21 cellular contexts compared by ENCODE assay signal in genomic region chr17:77786090-77786489, GRCh38.
"Had no signal": no experiment of that assay in that cellular context is flagged by ENCODE, and none has a peak within 500 bp of the region (broad histone marks: within the 10 kb centered on the region; RNA-seq: fewer than 3 reads in every experiment).

No MANE protein-coding gene starts in this region.

- H3K4me3 ChIP-seq: colonic mucosa, SK-N-MC had no signal

- H3K27ac Mint-ChIP-seq: activated CD8-positive, alpha-beta T cell treated with anti-CD3 and anti-CD28 coated beads, Interleukin-2, amount 10 ng/mL, durations not matched to agents 7 days and 5 days; activated naive CD4-positive, alpha-beta T cell treated with anti-CD3 and anti-CD28 coated beads for 36 hours; activated naive CD8-positive, alpha-beta T cell treated with anti-CD3 and anti-CD28 coated beads for 36 hours; activated T-helper 17 cell treated with anti-CD3 and anti-CD28 coated beads, Interleukin-2, amount 50 U/mL, for 72 hours had no signal

- H3K36me3 ChIP-seq: brain microvascular endothelial cell, colonic mucosa had no signal

- H3K27me3 Mint-ChIP-seq: activated naive CD8-positive, alpha-beta T cell treated with anti-CD3 and anti-CD28 coated beads for 36 hours; activated T-helper 17 cell treated with anti-CD3 and anti-CD28 coated beads, Interleukin-2, amount 50 U/mL, for 72 hours; T-cell had no signal

- DNase-seq: activated CD4-positive, alpha-beta T cell treated with anti-CD3 and anti-CD28 coated beads for 48 hours; activated CD4-positive, alpha-beta T cell treated with anti-CD3 and anti-CD28 coated beads, Interleukin-2, amount 50 U/mL, for 4 hours; activated CD4-positive, CD25-positive, alpha-beta regulatory T cell treated with anti-CD3 and anti-CD28 coated beads, Interleukin-2, amount 50 U/mL, for 72 hours; activated CD8-positive, alpha-beta T cell treated with anti-CD3 and anti-CD28 coated beads, Interleukin-2, amount 10 ng/mL, durations not matched to agents 7 days and 5 days; activated gamma-delta T cell; activated naive CD4-positive, alpha-beta T cell treated with anti-CD3 and anti-CD28 coated beads for 36 hours; activated naive CD8-positive, alpha-beta T cell treated with anti-CD3 and anti-CD28 coated beads for 36 hours; activated T-cell treated with anti-CD3 and anti-CD28 coated beads, Interleukin-2, amount 50 U/mL, for 48 hours; brain microvascular endothelial cell; colonic mucosa; NCI-H1048; NCI-H146; NCI-H1930; NCI-H2171; NCI-H226; RPMI8226; T-cell had no signal

- ATAC-seq: activated CD8-positive, alpha-beta T cell treated with anti-CD3 and anti-CD28 coated beads, Interleukin-2, amount 10 ng/mL, durations not matched to agents 7 days and 5 days; activated T-helper 17 cell treated with anti-CD3 and anti-CD28 coated beads, Interleukin-2, amount 50 U/mL, for 72 hours; Panc1; Right ventricle myocardium inferior; T-cell had no signal

- H3K4me1 ChIP-seq: colonic mucosa had no signal

- H3K9me3 ChIP-seq: colonic mucosa had no signal

- H3K4me3 Mint-ChIP-seq: activated CD8-positive, alpha-beta T cell treated with anti-CD3 and anti-CD28 coated beads, Interleukin-2, amount 10 ng/mL, durations not matched to agents 7 days and 5 days; activated naive CD4-positive, alpha-beta T cell treated with anti-CD3 and anti-CD28 coated beads for 36 hours; activated naive CD8-positive, alpha-beta T cell treated with anti-CD3 and anti-CD28 coated beads for 36 hours; activated T-helper 17 cell treated with anti-CD3 and anti-CD28 coated beads, Interleukin-2, amount 50 U/mL, for 72 hours; T-cell had no signal

- H3K9me3 Mint-ChIP-seq: activated naive CD4-positive, alpha-beta T cell treated with anti-CD3 and anti-CD28 coated beads for 36 hours; activated naive CD8-positive, alpha-beta T cell treated with anti-CD3 and anti-CD28 coated beads for 36 hours; activated T-helper 17 cell treated with anti-CD3 and anti-CD28 coated beads, Interleukin-2, amount 50 U/mL, for 72 hours; T-cell had no signal

- H3K27me3 ChIP-seq: colonic mucosa had no signal

- H3K27ac ChIP-seq: brain microvascular endothelial cell, colonic mucosa, SK-N-MC had no signal

- H3K36me3 Mint-ChIP-seq: activated naive CD8-positive, alpha-beta T cell treated with anti-CD3 and anti-CD28 coated beads for 36 hours; T-cell had no signal
